Comparison of ENCODE assay signal across 8 cellular contexts in genomic region chr15:92848852-92849598, GRCh38. TPM values are rescaled to one million over a fixed set of nuclear protein-coding genes. Genes with fewer than 3 reads are reported as not detected.
DNase-seq lines count a peak whose midpoint lies in the region; ATAC-seq and TF ChIP-seq lines count a peak whose summit lies in the region.

No MANE protein-coding gene starts in this region.

- peaks cover 3% of the 10 kb centered on the region for H3K9me3 Mint-ChIP-seq in activated CD4-positive, alpha-beta T cell treated with anti-CD3 and anti-CD28 coated beads for 36 hours (ENCODE audit: low read depth)
- H3K9me3 Mint-ChIP-seq in glutamatergic neuron (ENCODE audit: unreplicated experiment) (peaks cover 2% of the 10 kb centered on the region), nephron progenitor cell (peaks cover 27% of the 10 kb centered on the region)

- peak; percentile 52 for DNase-seq in activated CD4-positive, alpha-beta T cell treated with anti-CD3 and anti-CD28 coated beads for 36 hours
- DNase-seq in glutamatergic neuron, result no peak
- DNase-seq in nephron progenitor cell, result no peak
- no peak for DNase-seq in GF-D8 (lab: John Stamatoyannopoulos, UW)
- DNase-seq in NCI-H187 treated with DMSO at 0.1 percent for 48 hours (lab: John Stamatoyannopoulos, UW), result no peak
- no peak for DNase-seq in HK-2 (ENCODE audit: unreplicated experiment)

- POLR2A ChIA-PET in activated CD4-positive, alpha-beta T cell treated with anti-CD3 and anti-CD28 coated beads for 36 hours (lab: Charles Lee), result interaction anchor here (0.6 to 3.2 kb wide), 7 partner anchors 15 to 41 kb away, joined by 3 to 27 read pairs (median 5); no protein-coding TSS in a partner anchor

- no peaks in the 10 kb centered on the region for H3K27me3 Mint-ChIP-seq in activated CD4-positive, alpha-beta T cell treated with anti-CD3 and anti-CD28 coated beads for 36 hours
- peaks cover 3% of the 10 kb centered on the region for H3K27me3 Mint-ChIP-seq in glutamatergic neuron (ENCODE audit: unreplicated experiment)
- peaks cover 2% of the 10 kb centered on the region for H3K27me3 Mint-ChIP-seq in nephron progenitor cell (ENCODE audit: low read depth, poor library complexity)

- H3K36me3 Mint-ChIP-seq in activated CD4-positive, alpha-beta T cell treated with anti-CD3 and anti-CD28 coated beads for 36 hours (ENCODE audit: low read depth), result no peaks in the 10 kb centered on the region
- H3K36me3 Mint-ChIP-seq in glutamatergic neuron (ENCODE audit: unreplicated experiment) (peaks cover 4% of the 10 kb centered on the region), nephron progenitor cell (ENCODE audit: low read depth) (peaks cover 9% of the 10 kb centered on the region)

- peak overlapping the region; percentile 83 for H3K27ac Mint-ChIP-seq in activated CD4-positive, alpha-beta T cell treated with anti-CD3 and anti-CD28 coated beads for 36 hours
- H3K27ac Mint-ChIP-seq in glutamatergic neuron (ENCODE audit: unreplicated experiment), result peak overlapping the region; percentile 50
- H3K27ac Mint-ChIP-seq in nephron progenitor cell, result no peak overlapping the region

- CTCF ChIA-PET in activated CD4-positive, alpha-beta T cell treated with anti-CD3 and anti-CD28 coated beads for 36 hours (lab: Charles Lee), result interaction anchor here (1.2 to 1.9 kb wide), 3 partner anchors 27 to 51 kb away, joined by 3 to 4 read pairs (median 4); partner anchors contain the start of gene CHD2

- peak; percentile 71 for ATAC-seq in GM19025 (IDR thresholded peaks at IDR 0.05; ENCODE audit: low read depth, unreplicated experiment)
- peak; percentile 53 for ATAC-seq in HG03095 (IDR thresholded peaks at IDR 0.05; ENCODE audit: unreplicated experiment)
- ATAC-seq in activated CD4-positive, alpha-beta T cell treated with anti-CD3 and anti-CD28 coated beads for 36 hours, result peak; percentile 84

- peak overlapping the region; percentile 52 for H3K4me3 Mint-ChIP-seq in activated CD4-positive, alpha-beta T cell treated with anti-CD3 and anti-CD28 coated beads for 36 hours
- H3K4me3 Mint-ChIP-seq in glutamatergic neuron (ENCODE audit: unreplicated experiment) (no peak overlapping the region), nephron progenitor cell (no peak overlapping the region)

- peaks cover 67% of the 10 kb centered on the region for H3K4me1 Mint-ChIP-seq in activated CD4-positive, alpha-beta T cell treated with anti-CD3 and anti-CD28 coated beads for 36 hours
- H3K4me1 Mint-ChIP-seq in glutamatergic neuron (ENCODE audit: low read depth, unreplicated experiment) (peaks cover 10% of the 10 kb centered on the region), nephron progenitor cell (peaks cover 31% of the 10 kb centered on the region)

- intact Hi-C loops in activated CD4-positive, alpha-beta T cell treated with anti-CD3 and anti-CD28 coated beads for 36 hours (cut with DNase I, micrococcal nuclease), result loop anchor here (1.0 to 10.0 kb wide), 7 partner anchors 17 to 994 kb away; partner anchors contain the start of gene SLCO3A1 (in 1 of the 2)

- TF ChIP-seq CTCF in glutamatergic neuron (IDR thresholded peaks at IDR 0.05; ENCODE audit: partially characterized antibody, unreplicated experiment), result no peak
- no peak for TF ChIP-seq CTCF in nephron progenitor cell (IDR thresholded peaks at IDR 0.05)

RNA-seq across cellular contexts. Expression of gene CHD2, which starts 51.1 kb away (rescaled TPM):
- 100 to 1,000 TPM; 118 to 149 TPM for total RNA-seq in activated CD4-positive, alpha-beta T cell treated with anti-CD3 and anti-CD28 coated beads for 36 hours
- 201 TPM for total RNA-seq in glutamatergic neuron (ENCODE audit: unreplicated experiment)
